In the genomic region with DNA sequence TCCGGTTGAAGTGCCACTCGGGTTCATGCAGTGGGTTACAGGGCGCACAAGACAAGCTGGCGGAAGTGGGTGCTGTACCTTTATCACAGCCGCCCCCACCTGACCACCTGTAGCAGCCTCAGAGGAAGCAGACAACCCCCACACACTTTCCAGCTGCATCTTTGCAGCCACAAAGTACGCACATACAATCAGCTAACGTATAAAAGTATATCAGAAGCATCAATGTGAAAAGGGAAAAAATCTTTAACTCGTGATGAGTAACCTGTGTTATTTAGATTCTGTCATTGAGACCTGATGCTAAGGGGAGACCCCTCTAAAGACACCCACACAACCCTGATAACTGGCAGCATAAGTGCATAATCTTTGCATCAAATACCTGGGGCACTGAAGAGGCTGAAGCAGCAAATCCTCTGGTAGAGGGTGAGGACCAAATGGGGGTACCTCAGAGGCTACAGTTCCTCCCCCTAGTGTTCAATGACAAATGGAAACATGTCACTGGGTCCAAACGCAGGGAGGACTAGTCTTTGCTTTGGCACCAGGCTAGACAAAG, we compare ENCODE assay signal across 9 cellular contexts. TPM values are rescaled to one million over a fixed set of nuclear protein-coding genes. Genes with fewer than 3 reads are reported as not detected.
DNase-seq lines count a peak whose midpoint lies in the region; ATAC-seq, FAIRE-seq and TF ChIP-seq lines count a peak whose summit lies in the region.
"Had no signal": no experiment of that assay in that cellular context is flagged by ENCODE, and none has a peak within 500 bp of the region (broad histone marks: within the 10 kb centered on the region; RNA-seq: fewer than 3 reads in every experiment).

No MANE protein-coding gene starts in this region.

- no peaks in the 10 kb centered on the region for H3K27me3 ChIP-seq in effector memory CD4-positive, alpha-beta T cell (replicated peaks; ENCODE audit: control insufficient read depth, insufficient read depth, low read length, poor library complexity, severe bottlenecking)

- peaks cover 27% of the 10 kb centered on the region for H3K4me1 ChIP-seq in effector memory CD4-positive, alpha-beta T cell (ENCODE audit: control insufficient read depth, insufficient read depth, low read length, poor library complexity, severe bottlenecking)

- DNase-seq in GM19239 (ENCODE audit: insufficient read length, low spot score) (no peak), HEK293T (ENCODE audit: extremely low spot score) (no peak), GM20000 (ENCODE audit: low spot score) (no peak), HTR-8/SVneo (ENCODE audit: insufficient read length, low spot score) (no peak)
- peak; percentile 94 for DNase-seq in activated CD4-positive, alpha-beta T cell treated with anti-CD3 and anti-CD28 coated beads, Interleukin-2, amount 10 ng/mL, durations not matched to agents 24 days and 14 days
- peak; percentile 82 to 92 (median 86) for DNase-seq in effector memory CD4-positive, alpha-beta T cell
- DNase-seq in stimulated activated CD8-positive, alpha-beta memory T cell treated with anti-CD3 and anti-CD28 coated beads, Interleukin-12 subunit alpha, Interleukin-12 subunit beta, amount 100 ng/mL, for 1 hour (ENCODE audit: low read depth): peak; percentile 87

- H3K36me3 Mint-ChIP-seq in activated CD4-positive, alpha-beta T cell treated with anti-CD3 and anti-CD28 coated beads, Interleukin-2, amount 10 ng/mL, durations not matched to agents 24 days and 14 days (ENCODE audit: low read depth): peaks cover 44% of the 10 kb centered on the region

- POLR2A ChIA-PET in HEK293T (lab: Yijun Ruan, JAX): interaction anchor here (0.8 kb wide), 1 partner anchor 56 kb away, joined by 3 read pairs; no protein-coding TSS in a partner anchor

- no peak for ATAC-seq in HG03457 (IDR thresholded peaks at IDR 0.05; ENCODE audit: unreplicated experiment)

- no peaks in the 10 kb centered on the region for H3K9me3 ChIP-seq in effector memory CD4-positive, alpha-beta T cell (ENCODE audit: control insufficient read depth, low read length)

- H3K36me3 ChIP-seq in effector memory CD4-positive, alpha-beta T cell (ENCODE audit: control insufficient read depth, insufficient read depth, low read length): no peaks in the 10 kb centered on the region

- no peak overlapping the region for H3K4me3 ChIP-seq in effector memory CD4-positive, alpha-beta T cell (ENCODE audit: insufficient read depth, low read depth, low read length, poor library complexity, severe bottlenecking)

- CTCF ChIA-PET in HEK293T (lab: Yijun Ruan, JAX): interaction anchor here (1.0 to 1.3 kb wide), 4 partner anchors 10 to 57 kb away, joined by 3 to 4 read pairs (median 3); no protein-coding TSS in a partner anchor

- intact Hi-C loops in activated CD4-positive, alpha-beta T cell treated with anti-CD3 and anti-CD28 coated beads, Interleukin-2, amount 10 ng/mL, durations not matched to agents 24 days and 14 days (cut with micrococcal nuclease): loop anchor here (1.0 to 2.0 kb wide), 9 partner anchors 10 to 322 kb away; no protein-coding TSS in a partner anchor

- peaks cover 79% of the 10 kb centered on the region for H3K4me1 Mint-ChIP-seq in activated CD4-positive, alpha-beta T cell treated with anti-CD3 and anti-CD28 coated beads, Interleukin-2, amount 10 ng/mL, durations not matched to agents 24 days and 14 days

- FAIRE-seq in GM19239 (lab: Jason Lieb, UNC): peak; percentile 70
- FAIRE-seq in HTR-8/SVneo (lab: Jason Lieb, UNC): no peak

- H3K4me3 Mint-ChIP-seq in activated CD4-positive, alpha-beta T cell treated with anti-CD3 and anti-CD28 coated beads, Interleukin-2, amount 10 ng/mL, durations not matched to agents 24 days and 14 days: peak overlapping the region; percentile 76

- H3K27ac ChIP-seq in effector memory CD4-positive, alpha-beta T cell (ENCODE audit: insufficient read depth, low read length, poor library complexity, severe bottlenecking): peak overlapping the region; percentile 84
- H3K27ac ChIP-seq: KMS-11 had no signal

- H3K27ac Mint-ChIP-seq in activated CD4-positive, alpha-beta T cell treated with anti-CD3 and anti-CD28 coated beads, Interleukin-2, amount 10 ng/mL, durations not matched to agents 24 days and 14 days: peak overlapping the region; percentile 96

- no peaks in the 10 kb centered on the region for H3K27me3 Mint-ChIP-seq in activated CD4-positive, alpha-beta T cell treated with anti-CD3 and anti-CD28 coated beads, Interleukin-2, amount 10 ng/mL, durations not matched to agents 24 days and 14 days

- TF ChIP-seq CTCF in GM20000 (IDR thresholded peaks at IDR 0.05; ENCODE audit: extremely low read depth, missing control alignments): no peak

- peaks cover 17% of the 10 kb centered on the region for H3K9me3 Mint-ChIP-seq in activated CD4-positive, alpha-beta T cell treated with anti-CD3 and anti-CD28 coated beads, Interleukin-2, amount 10 ng/mL, durations not matched to agents 24 days and 14 days

TF ChIP-seq in HEK293T, 16 proteins besides CTCF, POLR2A, EP300 and RAD21:
- TF ChIP-seq CTBP1 (IDR thresholded peaks at IDR 0.05; ENCODE audit: borderline replicate concordance) (no peak), HDGF (IDR thresholded peaks at IDR 0.05; ENCODE audit: borderline replicate concordance) (no peak), SP1 (IDR thresholded peaks at IDR 0.05) (no peak), ELF4 (IDR thresholded peaks at IDR 0.05) (no peak)
TF ChIP-seq in HEK293T: peak in this region for 0.

RNA-seq across cellular contexts. Expression of a gene that starts 22.1 kb away (rescaled TPM):
- total RNA-seq in activated CD4-positive, alpha-beta T cell treated with anti-CD3 and anti-CD28 coated beads, Interleukin-2, amount 10 ng/mL, durations not matched to agents 24 days and 14 days: 69.0 and 69.2 TPM in 2 replicates

Comparison
In these comparisons a context has a peak if more than half of its experiments do, and no peak if none do; other contexts are left out.
1. DNase-seq: peak in activated CD4-positive, alpha-beta T cell treated with anti-CD3 and anti-CD28 coated beads, Interleukin-2, amount 10 ng/mL, durations not matched to agents 24 days and 14 days (single experiment), effector memory CD4-positive, alpha-beta T cell (3 of 3) and stimulated activated CD8-positive, alpha-beta memory T cell treated with anti-CD3 and anti-CD28 coated beads, Interleukin-12 subunit alpha, Interleukin-12 subunit beta, amount 100 ng/mL, for 1 hour (single experiment); none in GM19239 (single experiment), HEK293T (single experiment), GM20000 (single experiment) and HTR-8/SVneo (single experiment).